22 cellular contexts compared by ENCODE assay signal in genomic region chr11:121435132-121435531, GRCh38. TPM values are rescaled to one million over a fixed set of nuclear protein-coding genes. Genes with fewer than 3 reads are reported as not detected.
DNase-seq lines count a peak whose midpoint lies in the region; ATAC-seq and TF ChIP-seq lines count a peak whose summit lies in the region.
"Had no signal": no experiment of that assay in that cellular context is flagged by ENCODE, and none has a peak within 500 bp of the region (broad histone marks: within the 10 kb centered on the region; RNA-seq: fewer than 3 reads in every experiment).

No MANE protein-coding gene starts in this region.

- H3K4me3 Mint-ChIP-seq in immature natural killer cell: no peak overlapping the region
- H3K4me3 Mint-ChIP-seq: activated CD8-positive, alpha-beta T cell treated with anti-CD3 and anti-CD28 coated beads, Interleukin-2, amount 10 ng/mL, durations not matched to agents 7 days and 5 days; activated naive CD4-positive, alpha-beta T cell treated with anti-CD3 and anti-CD28 coated beads, Interleukin-2, amount 50 U/mL, for 24 hours; activated T-cell treated with anti-CD3 and anti-CD28 coated beads, Interleukin-2, amount 50 U/mL, for 4 hours; CD8-positive, alpha-beta memory T cell; memory B cell; stimulated activated effector memory CD8-positive, alpha-beta T cell treated with anti-CD3 and anti-CD28 coated beads, Interleukin-12 subunit alpha, Interleukin-12 subunit beta, amount 100 ng/mL, for 72 hours; T-helper 2 cell treated with Interferon-gamma antibody and Interleukin-4, amounts not matched to agents 5 μg/mL and 100 μg/mL, for 36 hours had no signal

- no peak for TF ChIP-seq EP300 in transverse colon (IDR thresholded peaks at IDR 0.05; ENCODE audit: low read depth)

- H4K20me1 ChIP-seq in hepatocyte (ENCODE audit: insufficient read depth, poor library complexity, severe bottlenecking): no peaks in the 10 kb centered on the region

- intact Hi-C loops in transverse colon (cut with DNase I; ENCODE audit: low total_unique reads): no loop called here

- H3K27ac ChIP-seq in hepatocyte (peak overlapping the region; percentile 55), transverse colon (no peak overlapping the region)
- H3K27ac ChIP-seq: SJCRH30, thyroid gland had no signal

- 66% methylated on average over 4 of the region's 4 CpGs for WGBS in hepatocyte (ENCODE audit: low lambda C conversion rate, missing lambda C conversion rate)
- 59 to 71% methylated on average over 3 to 4 of the region's 4 CpGs for WGBS in transverse colon (ENCODE audit: low coverage in 1 of 2), 2 donors

- no peaks in the 10 kb centered on the region for H3K79me2 ChIP-seq in hepatocyte

- H3K9me3 Mint-ChIP-seq in immature natural killer cell: no peaks in the 10 kb centered on the region
- H3K9me3 Mint-ChIP-seq: activated naive CD4-positive, alpha-beta T cell treated with anti-CD3 and anti-CD28 coated beads, Interleukin-2, amount 50 U/mL, for 24 hours; activated T-cell treated with anti-CD3 and anti-CD28 coated beads, Interleukin-2, amount 50 U/mL, for 4 hours; CD8-positive, alpha-beta memory T cell; memory B cell; stimulated activated effector memory CD8-positive, alpha-beta T cell treated with anti-CD3 and anti-CD28 coated beads, Interleukin-12 subunit alpha, Interleukin-12 subunit beta, amount 100 ng/mL, for 72 hours; T-helper 2 cell treated with Interferon-gamma antibody and Interleukin-4, amounts not matched to agents 5 μg/mL and 100 μg/mL, for 36 hours had no signal

- H3K27me3 ChIP-seq in hepatocyte (no peaks in the 10 kb centered on the region), transverse colon (no peaks in the 10 kb centered on the region)
- H3K27me3 ChIP-seq: SJCRH30, thyroid gland had no signal

- H3K9me3 ChIP-seq in hepatocyte (ENCODE audit: low read depth) (no peaks in the 10 kb centered on the region), transverse colon (no peaks in the 10 kb centered on the region)
- H3K9me3 ChIP-seq: SJCRH30, thyroid gland had no signal

- ATAC-seq in HG02981 (IDR thresholded peaks at IDR 0.05; ENCODE audit: unreplicated experiment): no peak
- ATAC-seq: activated CD8-positive, alpha-beta T cell treated with anti-CD3 and anti-CD28 coated beads, Interleukin-2, amount 10 ng/mL, durations not matched to agents 7 days and 5 days; activated T-cell treated with anti-CD3 and anti-CD28 coated beads, Interleukin-2, amount 50 U/mL, for 4 hours; PC-3; stimulated activated effector memory CD8-positive, alpha-beta T cell treated with anti-CD3 and anti-CD28 coated beads, Interleukin-12 subunit alpha, Interleukin-12 subunit beta, amount 100 ng/mL, for 72 hours had no signal

- no peaks in the 10 kb centered on the region for H3K9me2 ChIP-seq in hepatocyte (replicated peaks; ENCODE audit: insufficient read depth)

- peak overlapping the region in 1 of 6 donors; percentile 75 for H3K27ac Mint-ChIP-seq in immature natural killer cell
- H3K27ac Mint-ChIP-seq: activated CD8-positive, alpha-beta T cell treated with anti-CD3 and anti-CD28 coated beads, Interleukin-2, amount 10 ng/mL, durations not matched to agents 7 days and 5 days; activated naive CD4-positive, alpha-beta T cell treated with anti-CD3 and anti-CD28 coated beads, Interleukin-2, amount 50 U/mL, for 24 hours; memory B cell; stimulated activated effector memory CD8-positive, alpha-beta T cell treated with anti-CD3 and anti-CD28 coated beads, Interleukin-12 subunit alpha, Interleukin-12 subunit beta, amount 100 ng/mL, for 72 hours; T-helper 2 cell treated with Interferon-gamma antibody and Interleukin-4, amounts not matched to agents 5 μg/mL and 100 μg/mL, for 36 hours had no signal

- peak; percentile 16 for DNase-seq in SIG-M5 treated with dmso at 0.1 percent for 504 hours (lab: John Stamatoyannopoulos, UW; ENCODE audit: unreplicated experiment)
- DNase-seq in SIG-M5 (lab: John Stamatoyannopoulos, UW): no peak
- peak; percentile 65 for DNase-seq in NOMO-1 treated with DMSO at 0.1 percent for 48 hours (lab: John Stamatoyannopoulos, UW; ENCODE audit: unreplicated experiment)
- DNase-seq in hepatocyte (ENCODE audit: low spot score): no peak
- DNase-seq in transverse colon: no peak
- no peak for DNase-seq in immature natural killer cell
- no peak for DNase-seq in dedifferentiated amniotic fluid mesenchymal stem cell (ENCODE audit: extremely low spot score)
- DNase-seq: ACHN; activated CD8-positive, alpha-beta T cell treated with anti-CD3 and anti-CD28 coated beads, Interleukin-2, amount 10 ng/mL, durations not matched to agents 7 days and 5 days; activated T-cell treated with anti-CD3 and anti-CD28 coated beads, Interleukin-2, amount 50 U/mL, for 4 hours; CD8-positive, alpha-beta memory T cell; hippocampal formation; KG1; NCI-H446 treated with DMSO at 0.1 percent for 48 hours; PC-3; SJCRH30; thyroid gland had no signal

- no peak for TF ChIP-seq CTCF in hepatocyte (IDR thresholded peaks at IDR 0.05; ENCODE audit: poor library complexity)
- TF ChIP-seq CTCF in transverse colon (IDR thresholded peaks at IDR 0.05): no peak

- in situ Hi-C loops in transverse colon (cut with MboI; ENCODE audit: low pct_ligation_motif_present in 1 of 4, low pct_unique_long_range_greater_than_20kb in 1 of 4, low sequenced_read_pairs in 3 of 4): no loop called here

- H3K4me2 ChIP-seq in hepatocyte: no peak overlapping the region

- TF ChIP-seq POLR2A in transverse colon (IDR thresholded peaks at IDR 0.05): no peak

- H3K4me1 ChIP-seq in hepatocyte (ENCODE audit: insufficient read depth) (no peaks in the 10 kb centered on the region), transverse colon (no peaks in the 10 kb centered on the region)
- H3K4me1 ChIP-seq: SJCRH30 had no signal

- H3K36me3 ChIP-seq in hepatocyte (replicated peaks; ENCODE audit: insufficient read depth, low read depth) (no peaks in the 10 kb centered on the region), transverse colon (no peaks in the 10 kb centered on the region)
- H3K36me3 ChIP-seq: SJCRH30, thyroid gland had no signal

- no peak overlapping the region for H2AFZ ChIP-seq in hepatocyte

- peaks cover 2 to 6% of the 10 kb centered on the region in 2 donors for H3K4me1 Mint-ChIP-seq in immature natural killer cell

- H3K4me3 ChIP-seq in hepatocyte (no peak overlapping the region), transverse colon (no peak overlapping the region)
- H3K4me3 ChIP-seq: SJCRH30, thyroid gland had no signal

- peaks cover 0 to 3% (median 0%) of the 10 kb centered on the region in 3 donors for H3K36me3 Mint-ChIP-seq in immature natural killer cell
- H3K36me3 Mint-ChIP-seq: CD8-positive, alpha-beta memory T cell; memory B cell had no signal

- peaks cover 0 to 2% (median 0%) of the 10 kb centered on the region in 3 donors for H3K27me3 Mint-ChIP-seq in immature natural killer cell (ENCODE audit: low read depth in 3 of 3)
- H3K27me3 Mint-ChIP-seq: activated naive CD4-positive, alpha-beta T cell treated with anti-CD3 and anti-CD28 coated beads, Interleukin-2, amount 50 U/mL, for 24 hours; CD8-positive, alpha-beta memory T cell had no signal

RNA-seq across cellular contexts. Expression of gene SORL1, which starts 17.0 kb away (rescaled TPM):
- total RNA-seq in hepatocyte (26.5 and 29.2 TPM in 2 replicates), transverse colon (100 to 1,000 TPM in 3 of 4 donors, 10 to 100 TPM in 1; 81.6 to 338 (median 129) TPM)
- polyA plus RNA-seq in hepatocyte (13.5 and 14.9 TPM in 2 replicates), immature natural killer cell (100 to 1,000 TPM; 125 to 281 (median 189) TPM)

Comparison
In these comparisons a context has a peak if more than half of its experiments do, and no peak if none do; other contexts are left out.
1. DNase-seq: peak in SIG-M5 treated with dmso at 0.1 percent for 504 hours (single experiment) and NOMO-1 treated with DMSO at 0.1 percent for 48 hours (single experiment); none in SIG-M5 (single experiment), hepatocyte (single experiment), transverse colon (single experiment), immature natural killer cell (0 of 3) and dedifferentiated amniotic fluid mesenchymal stem cell (single experiment).